In the genomic region with DNA sequence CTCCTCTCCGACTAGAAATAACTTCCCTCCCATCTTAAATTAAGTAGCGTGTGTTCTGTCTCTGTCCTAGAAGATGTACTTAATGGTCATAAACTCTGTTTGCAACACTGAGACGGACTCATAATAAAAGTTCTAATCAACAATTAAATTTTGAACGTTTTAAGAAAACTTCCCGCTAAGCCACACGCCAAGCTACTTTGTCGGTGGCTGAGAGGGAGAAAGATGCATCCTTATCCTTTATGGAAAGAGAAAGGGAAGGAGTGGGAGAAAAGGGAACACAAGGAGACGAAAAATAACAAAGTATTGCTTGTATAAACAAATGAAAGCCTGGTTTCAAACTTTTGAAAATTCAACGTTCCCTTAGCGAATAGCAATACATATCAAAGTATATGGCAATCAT, we compare ENCODE assay signal across 8 cellular contexts. TPM values are rescaled to one million over a fixed set of nuclear protein-coding genes. Genes with fewer than 3 reads are reported as not detected.
DNase-seq lines count a peak whose midpoint lies in the region; ATAC-seq and TF ChIP-seq lines count a peak whose summit lies in the region.

No MANE protein-coding gene starts in this region.

- H2BK5ac ChIP-seq in mesendoderm (ENCODE audit: low read length) = no peak overlapping the region

- H3K4me3 Mint-ChIP-seq in HFFc6 = peak overlapping the region; percentile 93

- peak overlapping the region; percentile 22 for H3K18ac ChIP-seq in mesendoderm (ENCODE audit: low read length)

- no peak overlapping the region for H4K8ac ChIP-seq in mesendoderm (ENCODE audit: low read depth, low read length)

- no peak overlapping the region for H2AK5ac ChIP-seq in mesendoderm (ENCODE audit: low read length)

- peak overlapping the region; percentile 95 for H3K56ac ChIP-seq in mesendoderm (ENCODE audit: low read length)

- H3K9me3 Mint-ChIP-seq in HFFc6 = no peaks in the 10 kb centered on the region

- in situ Hi-C loops in astrocyte of the cerebellum (cut with HindIII; ENCODE audit: low sequenced_read_pairs) = no loop called here

- peaks cover 57% of the 10 kb centered on the region for H3K4me1 Mint-ChIP-seq in HFFc6 (ENCODE audit: low read depth)

- WGBS in mesendoderm (ENCODE audit: extremely low coverage, insufficient coverage, low lambda C conversion rate) = no CpG with 5 or more reads among the region's 10 CpGs

- peak overlapping the region; percentile 42 for H3K4me2 ChIP-seq in mesendoderm (ENCODE audit: low read length)

- H3K79me2 ChIP-seq in mesendoderm (ENCODE audit: control insufficient read depth, insufficient read depth, low read length) = peaks cover 34% of the 10 kb centered on the region

- H4K5ac ChIP-seq in mesendoderm (ENCODE audit: low read length) = no peak overlapping the region

- peaks cover 2% of the 10 kb centered on the region for H3K4me1 ChIP-seq in mesendoderm (ENCODE audit: control insufficient read depth, low read depth, low read length)

- H3K23ac ChIP-seq in mesendoderm (ENCODE audit: low read length) = no peak overlapping the region

- H3K27ac Mint-ChIP-seq in HFFc6 = peak overlapping the region; percentile 83

- peak overlapping the region; percentile 89 for H3K4me3 ChIP-seq in astrocyte of the cerebellum (ENCODE audit: low read depth, low read length)
- H3K4me3 ChIP-seq in mesendoderm (ENCODE audit: low read length) = peak overlapping the region; percentile 84

- peaks cover 11% of the 10 kb centered on the region for H3K79me1 ChIP-seq in mesendoderm (ENCODE audit: low read length)

- no peak overlapping the region for H3K4ac ChIP-seq in mesendoderm (ENCODE audit: low read depth, low read length)

- DNase-seq in AML-193 (lab: John Stamatoyannopoulos, UW) (peak; percentile 48 to 54), HFFc6 (peak; percentile 3), astrocyte of the cerebellum (ENCODE audit: low read depth) (no peak), mesendoderm (no peak), NCI-H1092 treated with DMSO at 0.1 percent for 48 hours (lab: John Stamatoyannopoulos, UW) (no peak), SHP77 treated with DMSO at 0.1 percent for 48 hours (lab: John Stamatoyannopoulos, UW) (no peak)

- H3K27me3 ChIP-seq in mesendoderm (ENCODE audit: insufficient read depth, low read length, poor library complexity) = no peaks in the 10 kb centered on the region

- peaks cover 13% of the 10 kb centered on the region for H3K36me3 Mint-ChIP-seq in HFFc6 (ENCODE audit: low read depth)

- no peak for ATAC-seq in GM19463 (IDR thresholded peaks at IDR 0.05; ENCODE audit: unreplicated experiment)
- ATAC-seq in activated CD4-positive, CD25-positive, alpha-beta regulatory T cell treated with anti-CD3 and anti-CD28 coated beads, Interleukin-2, amount 50 U/mL, for 24 hours = no peak

- peak overlapping the region; percentile 87 for H3K9ac ChIP-seq in mesendoderm (ENCODE audit: low read length)

- H2BK120ac ChIP-seq in mesendoderm (ENCODE audit: low read depth, low read length) = no peak overlapping the region

- no peak overlapping the region for H2BK15ac ChIP-seq in mesendoderm (replicated peaks; ENCODE audit: low read depth)

- H3K27ac ChIP-seq in mesendoderm (ENCODE audit: low read depth, low read length) = no peak overlapping the region

- TF ChIP-seq CTCF in HFFc6 (IDR thresholded peaks at IDR 0.05) (no peak), astrocyte of the cerebellum (IDR thresholded peaks at IDR 0.05; ENCODE audit: low read depth, low read length, missing control alignments) (no peak)

- no peaks in the 10 kb centered on the region for H3K36me3 ChIP-seq in mesendoderm (ENCODE audit: control insufficient read depth, insufficient read depth, low read length)

- peaks cover 4% of the 10 kb centered on the region; the same call in 1 of the 2 replicates for H3K27me3 Mint-ChIP-seq in HFFc6 (ENCODE audit: insufficient read depth)

RNA-seq across cellular contexts. Expression of gene GNB4, which starts 0.9 kb away (rescaled TPM):
- total RNA-seq in HFFc6 (2021; fragmentation: NEBNext Ultra II Directional; extraction: Animal tissue kit (Norgen Biotek cat#: 25700)) = 10 to 100 TPM; 40.8 to 51.0 (median 46.3) TPM
- polyA plus RNA-seq in mesendoderm (2013, experiment 1 of 2) = 44.9 TPM
- 45.5 TPM for polyA plus RNA-seq in mesendoderm (2013, experiment 2 of 2)

Comparison
In these comparisons a context has a peak if more than half of its experiments do, and no peak if none do; other contexts are left out.
1. DNase-seq: peak in AML-193 (2 of 2) and HFFc6 (single experiment); none in astrocyte of the cerebellum (single experiment), mesendoderm (single experiment), NCI-H1092 treated with DMSO at 0.1 percent for 48 hours (single experiment) and SHP77 treated with DMSO at 0.1 percent for 48 hours (single experiment).